In the genomic region with DNA sequence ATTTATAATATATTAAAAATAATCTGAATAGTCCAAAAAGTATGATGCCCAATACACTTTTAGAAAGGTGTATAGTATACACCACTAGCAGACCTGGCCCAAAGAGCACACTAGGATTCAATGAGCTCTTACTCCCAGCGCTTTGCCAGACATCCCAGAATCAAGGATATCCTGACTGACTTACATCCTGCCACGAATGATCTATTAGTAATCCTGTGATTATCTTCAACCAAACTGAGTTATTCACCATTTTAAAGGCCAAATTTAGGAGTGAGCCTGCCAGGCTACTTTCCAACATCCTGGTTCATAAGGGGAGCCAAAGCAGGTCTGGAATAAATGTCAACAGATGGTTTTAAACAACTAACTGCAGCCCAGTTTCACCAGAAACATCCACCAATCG, we compare ENCODE assay signal across 21 cellular contexts.
DNase-seq lines count a peak whose midpoint lies in the region; ATAC-seq and TF ChIP-seq lines count a peak whose summit lies in the region.
"Had no signal": no experiment of that assay in that cellular context is flagged by ENCODE, and none has a peak within 500 bp of the region (broad histone marks: within the 10 kb centered on the region; RNA-seq: fewer than 3 reads in every experiment).

No MANE protein-coding gene starts in this region.

- CTCF ChIA-PET in RWPE1 (lab: Yijun Ruan, JAX): interaction anchor here (0.7 kb wide), 1 partner anchor 19 kb away, joined by 3 read pairs; no protein-coding TSS in a partner anchor

- no peak overlapping the region for H3K27ac ChIP-seq in RWPE1
- H3K27ac ChIP-seq: 22Rv1, BLaER1, C4-2B, GM23248 had no signal

- TF ChIP-seq CTCF in RWPE1 (conservative IDR thresholded peaks at IDR 0.05; ENCODE audit: low read depth): no peak

- DNase-seq in ELR (ENCODE audit: low read depth) (peak; percentile 3), NCI-H226 (peak; percentile 33), dermis blood vessel endothelial cell (peak; percentile 76), glomerular endothelial cell (ENCODE audit: extremely low read depth, low read depth, low spot score) (peak; percentile 16), RWPE1 (ENCODE audit: low spot score) (no peak), SK-N-DZ (ENCODE audit: low spot score) (no peak)
- DNase-seq: Caco-2; CD4-positive, CD25-positive, alpha-beta regulatory T cell; CD8-positive, alpha-beta T cell; DMS153; DMS79; EL; GF-D8; GM23248; H7; HCEC 1CT had no signal

- ATAC-seq in GM21515 (IDR thresholded peaks at IDR 0.05; ENCODE audit: unreplicated experiment) (no peak), GM19351 (IDR thresholded peaks at IDR 0.05; ENCODE audit: unreplicated experiment) (no peak)
- ATAC-seq: CD8-positive, alpha-beta T cell had no signal

- POLR2A ChIA-PET in RWPE1 (lab: Yijun Ruan, JAX; ENCODE audit: low non-redundant PET): no interaction called here

Comparison
In these comparisons a context has a peak if more than half of its experiments do, and no peak if none do; other contexts are left out.
1. DNase-seq: peak in ELR (single experiment), NCI-H226 (single experiment), dermis blood vessel endothelial cell (single experiment) and glomerular endothelial cell (single experiment); none in RWPE1 (single experiment) and SK-N-DZ (single experiment).